ENCODE assay signal across 1 cellular context in the genomic region with DNA sequence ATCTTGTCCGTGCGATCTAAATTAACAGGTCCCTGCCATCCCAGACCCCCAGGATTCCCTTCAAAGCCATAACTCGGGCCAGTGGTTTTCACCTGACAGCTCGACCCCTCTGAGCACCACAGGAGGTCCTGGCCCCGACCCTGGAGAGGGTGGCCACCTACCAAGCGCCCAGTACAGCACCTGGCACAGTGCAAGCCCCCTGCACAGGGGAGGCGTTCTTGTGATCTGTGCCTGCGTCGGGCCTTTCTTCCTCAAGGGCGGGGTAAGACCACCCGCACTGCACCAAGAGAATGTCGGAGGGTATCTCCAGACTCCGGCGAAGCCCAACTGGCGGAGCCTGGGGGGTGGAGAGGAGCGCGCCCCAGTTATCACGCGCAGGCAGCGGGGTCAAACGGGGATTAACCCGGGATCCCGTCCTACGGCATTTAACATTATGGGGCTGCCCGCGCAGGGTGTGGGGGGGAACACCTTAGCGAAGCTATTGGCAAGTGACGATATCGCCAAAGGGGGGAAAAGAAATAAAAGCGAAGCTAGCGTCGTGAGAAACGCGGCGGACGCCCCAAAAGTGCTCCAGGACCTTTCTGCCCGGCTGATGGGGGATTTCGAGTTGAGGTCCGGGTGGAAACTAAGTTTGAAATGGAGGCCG.
TF ChIP-seq lines count a peak whose summit lies in the region.

No MANE protein-coding gene starts in this region.

TF ChIP-seq in HepG2, 621 proteins besides CTCF, POLR2A, EP300 and RAD21 (continued from another document and continues in another):
- TF ChIP-seq, protein P1, sequence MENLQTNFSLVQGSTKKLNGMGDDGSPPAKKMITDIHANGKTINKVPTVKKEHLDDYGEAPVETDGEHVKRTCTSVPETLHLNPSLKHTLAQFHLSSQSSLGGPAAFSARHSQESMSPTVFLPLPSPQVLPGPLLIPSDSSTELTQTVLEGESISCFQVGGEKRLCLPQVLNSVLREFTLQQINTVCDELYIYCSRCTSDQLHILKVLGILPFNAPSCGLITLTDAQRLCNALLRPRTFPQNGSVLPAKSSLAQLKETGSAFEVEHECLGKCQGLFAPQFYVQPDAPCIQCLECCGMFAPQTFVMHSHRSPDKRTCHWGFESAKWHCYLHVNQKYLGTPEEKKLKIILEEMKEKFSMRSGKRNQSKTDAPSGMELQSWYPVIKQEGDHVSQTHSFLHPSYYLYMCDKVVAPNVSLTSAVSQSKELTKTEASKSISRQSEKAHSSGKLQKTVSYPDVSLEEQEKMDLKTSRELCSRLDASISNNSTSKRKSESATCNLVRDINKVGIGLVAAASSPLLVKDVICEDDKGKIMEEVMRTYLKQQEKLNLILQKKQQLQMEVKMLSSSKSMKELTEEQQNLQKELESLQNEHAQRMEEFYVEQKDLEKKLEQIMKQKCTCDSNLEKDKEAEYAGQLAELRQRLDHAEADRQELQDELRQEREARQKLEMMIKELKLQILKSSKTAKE (CRISPR knock-in tag; IDR thresholded peaks at IDR 0.05; ENCODE audit: borderline replicate concordance): no peak
- TF ChIP-seq ISX (CRISPR knock-in tag; conservative IDR thresholded peaks at IDR 0.05) (0 out of 2 replicates have a peak, but pooled peaks have one; percentile 33), ZNF326 (CRISPR knock-in tag; IDR thresholded peaks at IDR 0.05; ENCODE audit: borderline replicate concordance) (no peak), YY1 (IDR thresholded peaks at IDR 0.05; ENCODE audit: insufficient read depth, insufficient replicate concordance, low read depth, low read length) (no peak), SSRP1 (CRISPR knock-in tag; IDR thresholded peaks at IDR 0.05) (no peak), STAT6 (CRISPR knock-in tag; IDR thresholded peaks at IDR 0.05; ENCODE audit: borderline replicate concordance) (0 out of 2 replicates have a peak, but pooled peaks have one; percentile 62), ZFX (CRISPR knock-in tag; IDR thresholded peaks at IDR 0.05; ENCODE audit: low read depth) (no peak), ZNF501 (CRISPR knock-in tag; IDR thresholded peaks at IDR 0.05) (peak; percentile 56), RNF2 (conservative IDR thresholded peaks at IDR 0.05; ENCODE audit: low read depth) (no peak), ZBTB42 (CRISPR knock-in tag; IDR thresholded peaks at IDR 0.05) (peak; percentile 73; the same call in 1 of the 2 replicates), MZF1 (CRISPR knock-in tag; IDR thresholded peaks at IDR 0.05; ENCODE audit: borderline replicate concordance) (no peak), CHCHD3 (CRISPR knock-in tag; IDR thresholded peaks at IDR 0.05) (no peak), ZNF839 (CRISPR knock-in tag; IDR thresholded peaks at IDR 0.05; ENCODE audit: borderline replicate concordance) (0 out of 2 replicates have a peak, but pooled peaks have one; percentile 32), GATAD1 (CRISPR knock-in tag; IDR thresholded peaks at IDR 0.05) (no peak; the same call in 1 of the 2 replicates), ZNF33A (CRISPR knock-in tag; IDR thresholded peaks at IDR 0.05; ENCODE audit: borderline replicate concordance) (no peak), ZNF30 (CRISPR knock-in tag; IDR thresholded peaks at IDR 0.05) (0 out of 2 replicates have a peak, but pooled peaks have one; percentile 31), HDAC1 (CRISPR knock-in tag; IDR thresholded peaks at IDR 0.05) (peak; percentile 25; the same call in 1 of the 2 replicates), ZNF10 (CRISPR knock-in tag; IDR thresholded peaks at IDR 0.05; ENCODE audit: borderline replicate concordance, low read depth) (no peak), ZNF362 (CRISPR knock-in tag; IDR thresholded peaks at IDR 0.05; ENCODE audit: borderline replicate concordance) (no peak), ZNF598 (CRISPR knock-in tag; IDR thresholded peaks at IDR 0.05; ENCODE audit: borderline replicate concordance) (no peak), ZNF430 (CRISPR knock-in tag; IDR thresholded peaks at IDR 0.05) (no peak), CREM (IDR thresholded peaks at IDR 0.05) (no peak), CREM (CRISPR knock-in tag; IDR thresholded peaks at IDR 0.05) (no peak), ZSCAN21 (CRISPR knock-in tag; IDR thresholded peaks at IDR 0.05; ENCODE audit: borderline replicate concordance) (no peak), SIX4 (CRISPR knock-in tag; IDR thresholded peaks at IDR 0.05) (no peak), ZEB1 (IDR thresholded peaks at IDR 0.05; ENCODE audit: insufficient replicate concordance, low read depth) (peak; percentile 7), NR1H2 (CRISPR knock-in tag; IDR thresholded peaks at IDR 0.05; ENCODE audit: borderline replicate concordance, low read depth) (no peak), HOXA5 (CRISPR knock-in tag; IDR thresholded peaks at IDR 0.05) (0 out of 2 replicates have a peak, but pooled peaks have one; percentile 50), CAMTA2 (CRISPR knock-in tag; IDR thresholded peaks at IDR 0.05; ENCODE audit: borderline replicate concordance) (0 out of 2 replicates have a peak, but pooled peaks have one; percentile 44), KAT7 (CRISPR knock-in tag; IDR thresholded peaks at IDR 0.05; ENCODE audit: borderline replicate concordance) (no peak), TBX2 (CRISPR knock-in tag; IDR thresholded peaks at IDR 0.05; ENCODE audit: borderline replicate concordance) (no peak), POLR2G (IDR thresholded peaks at IDR 0.05; ENCODE audit: low read depth, low read length) (peak; percentile 16; the same call in 1 of the 2 replicates), AGO2 (optimal IDR thresholded peaks at IDR 0.05; ENCODE audit: low read depth, low read length) (peak; percentile 95), CHD4 (IDR thresholded peaks at IDR 0.05; ENCODE audit: borderline replicate concordance, low read length) (peak; percentile 72; the same call in 1 of the 2 replicates), STAG1 (CRISPR knock-in tag; IDR thresholded peaks at IDR 0.05) (no peak; the same call in 1 of the 2 replicates), ZKSCAN8 (CRISPR knock-in tag; IDR thresholded peaks at IDR 0.05; ENCODE audit: borderline replicate concordance) (0 out of 2 replicates have a peak, but pooled peaks have one; percentile 30), TSC22D2 (CRISPR knock-in tag; IDR thresholded peaks at IDR 0.05; ENCODE audit: borderline replicate concordance) (no peak; the same call in 1 of the 2 replicates), NFIC (IDR thresholded peaks at IDR 0.05; ENCODE audit: low read length) (0 out of 2 replicates have a peak, but pooled peaks have one; percentile 28), ZNF850 (CRISPR knock-in tag; conservative IDR thresholded peaks at IDR 0.05) (peak; percentile 72; the same call in 1 of the 2 replicates)
- TF ChIP-seq, protein P2, sequence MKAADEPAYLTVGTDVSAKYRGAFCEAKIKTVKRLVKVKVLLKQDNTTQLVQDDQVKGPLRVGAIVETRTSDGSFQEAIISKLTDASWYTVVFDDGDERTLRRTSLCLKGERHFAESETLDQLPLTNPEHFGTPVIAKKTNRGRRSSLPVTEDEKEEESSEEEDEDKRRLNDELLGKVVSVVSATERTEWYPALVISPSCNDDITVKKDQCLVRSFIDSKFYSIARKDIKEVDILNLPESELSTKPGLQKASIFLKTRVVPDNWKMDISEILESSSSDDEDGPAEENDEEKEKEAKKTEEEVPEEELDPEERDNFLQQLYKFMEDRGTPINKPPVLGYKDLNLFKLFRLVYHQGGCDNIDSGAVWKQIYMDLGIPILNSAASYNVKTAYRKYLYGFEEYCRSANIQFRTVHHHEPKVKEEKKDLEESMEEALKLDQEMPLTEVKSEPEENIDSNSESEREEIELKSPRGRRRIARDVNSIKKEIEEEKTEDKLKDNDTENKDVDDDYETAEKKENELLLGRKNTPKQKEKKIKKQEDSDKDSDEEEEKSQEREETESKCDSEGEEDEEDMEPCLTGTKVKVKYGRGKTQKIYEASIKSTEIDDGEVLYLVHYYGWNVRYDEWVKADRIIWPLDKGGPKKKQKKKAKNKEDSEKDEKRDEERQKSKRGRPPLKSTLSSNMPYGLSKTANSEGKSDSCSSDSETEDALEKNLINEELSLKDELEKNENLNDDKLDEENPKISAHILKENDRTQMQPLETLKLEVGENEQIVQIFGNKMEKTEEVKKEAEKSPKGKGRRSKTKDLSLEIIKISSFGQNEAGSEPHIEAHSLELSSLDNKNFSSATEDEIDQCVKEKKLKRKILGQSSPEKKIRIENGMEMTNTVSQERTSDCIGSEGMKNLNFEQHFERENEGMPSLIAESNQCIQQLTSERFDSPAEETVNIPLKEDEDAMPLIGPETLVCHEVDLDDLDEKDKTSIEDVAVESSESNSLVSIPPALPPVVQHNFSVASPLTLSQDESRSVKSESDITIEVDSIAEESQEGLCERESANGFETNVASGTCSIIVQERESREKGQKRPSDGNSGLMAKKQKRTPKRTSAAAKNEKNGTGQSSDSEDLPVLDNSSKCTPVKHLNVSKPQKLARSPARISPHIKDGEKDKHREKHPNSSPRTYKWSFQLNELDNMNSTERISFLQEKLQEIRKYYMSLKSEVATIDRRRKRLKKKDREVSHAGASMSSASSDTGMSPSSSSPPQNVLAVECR (CRISPR knock-in tag; IDR thresholded peaks at IDR 0.05; ENCODE audit: borderline replicate concordance): no peak
- TF ChIP-seq, protein P3, sequence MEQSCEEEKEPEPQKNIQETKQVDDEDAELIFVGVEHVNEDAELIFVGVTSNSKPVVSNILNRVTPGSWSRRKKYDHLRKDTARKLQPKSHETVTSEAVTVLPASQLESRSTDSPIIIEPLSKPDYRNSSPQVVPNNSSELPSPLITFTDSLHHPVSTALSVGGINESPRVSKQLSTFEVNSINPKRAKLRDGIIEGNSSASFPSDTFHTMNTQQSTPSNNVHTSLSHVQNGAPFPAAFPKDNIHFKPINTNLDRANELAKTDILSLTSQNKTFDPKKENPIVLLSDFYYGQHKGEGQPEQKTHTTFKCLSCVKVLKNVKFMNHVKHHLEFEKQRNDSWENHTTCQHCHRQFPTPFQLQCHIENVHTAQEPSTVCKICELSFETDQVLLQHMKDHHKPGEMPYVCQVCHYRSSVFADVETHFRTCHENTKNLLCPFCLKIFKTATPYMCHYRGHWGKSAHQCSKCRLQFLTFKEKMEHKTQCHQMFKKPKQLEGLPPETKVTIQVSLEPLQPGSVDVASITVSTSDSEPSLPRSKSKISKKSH (CRISPR knock-in tag; IDR thresholded peaks at IDR 0.05; ENCODE audit: borderline replicate concordance): no peak
- TF ChIP-seq, protein P4, sequence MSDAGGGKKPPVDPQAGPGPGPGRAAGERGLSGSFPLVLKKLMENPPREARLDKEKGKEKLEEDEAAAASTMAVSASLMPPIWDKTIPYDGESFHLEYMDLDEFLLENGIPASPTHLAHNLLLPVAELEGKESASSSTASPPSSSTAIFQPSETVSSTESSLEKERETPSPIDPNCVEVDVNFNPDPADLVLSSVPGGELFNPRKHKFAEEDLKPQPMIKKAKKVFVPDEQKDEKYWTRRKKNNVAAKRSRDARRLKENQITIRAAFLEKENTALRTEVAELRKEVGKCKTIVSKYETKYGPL (CRISPR knock-in tag; IDR thresholded peaks at IDR 0.05): no peak
